Comparison of ENCODE assay signal across 8 cellular contexts in the genomic region with DNA sequence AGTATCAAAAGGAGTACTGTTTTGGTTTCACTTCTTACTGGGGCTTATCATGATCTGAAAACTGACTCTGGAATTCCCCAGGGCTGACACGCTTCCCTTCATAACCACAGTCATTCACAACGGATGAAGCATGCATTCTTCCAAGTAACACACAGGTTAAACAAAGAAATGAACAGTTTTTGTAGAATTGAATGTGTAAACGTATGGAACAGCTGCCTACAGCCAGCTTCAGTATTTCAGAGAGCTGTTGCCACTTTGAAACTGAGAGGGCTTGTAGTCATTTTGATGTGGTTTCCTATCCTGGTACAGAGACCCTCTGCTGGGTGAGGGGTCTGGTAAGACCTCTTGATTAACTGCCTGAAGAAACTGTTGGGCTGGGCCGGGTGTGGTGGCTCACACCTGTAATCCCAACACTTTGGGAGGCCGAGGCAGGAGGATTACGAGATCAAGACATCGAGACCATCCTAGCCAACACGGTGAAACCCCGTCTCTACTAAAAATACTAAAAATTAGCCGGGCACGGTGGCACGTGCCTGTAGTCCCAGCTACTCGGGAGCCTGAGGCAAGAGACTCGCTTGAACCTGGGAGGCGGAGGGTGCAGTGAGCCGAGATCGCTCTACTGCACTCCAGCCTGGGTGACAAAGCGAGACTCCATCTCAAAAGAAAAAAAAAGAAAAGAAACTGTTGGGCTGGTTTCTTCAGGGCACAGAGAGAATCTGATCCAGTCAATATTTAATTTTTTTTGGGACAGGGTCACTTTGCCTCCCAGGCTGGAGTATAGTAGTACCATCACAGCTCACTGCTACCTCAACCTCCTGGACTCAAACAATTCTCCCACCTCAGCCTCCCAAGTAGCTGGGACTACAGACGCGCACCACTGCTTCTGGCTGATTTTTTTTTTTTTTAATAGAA. TPM values are rescaled to one million over a fixed set of nuclear protein-coding genes. Genes with fewer than 3 reads are reported as not detected.
A peak's percentile ranks its signal among the peaks of the same experiment; 100 is the strongest.
DNase-seq lines count a peak whose midpoint lies in the region; TF ChIP-seq lines count a peak whose summit lies in the region.

No MANE protein-coding gene starts in this region.

- H3K79me2 ChIP-seq in MM.1S (ENCODE audit: low read length) (peaks cover 85% of the 10 kb centered on the region), hepatocyte (peaks cover 42% of the 10 kb centered on the region)

- H3K9me2 ChIP-seq in MM.1S (replicated peaks; ENCODE audit: insufficient read depth, low read length) (no peaks in the 10 kb centered on the region), hepatocyte (replicated peaks; ENCODE audit: insufficient read depth) (no peaks in the 10 kb centered on the region)

- WGBS in hepatocyte (ENCODE audit: low lambda C conversion rate, missing lambda C conversion rate) = 82% methylated on average over 20 of the region's 20 CpGs

- H3K36me3 ChIP-seq in MM.1S (replicated peaks; ENCODE audit: insufficient read depth, low read length) = no peaks in the 10 kb centered on the region
- no peaks in the 10 kb centered on the region for H3K36me3 ChIP-seq in hepatocyte (replicated peaks; ENCODE audit: insufficient read depth, low read depth)
- no peaks in the 10 kb centered on the region for H3K36me3 ChIP-seq in vagina

- no peaks in the 10 kb centered on the region for H3K27me3 ChIP-seq in MM.1S (replicated peaks; ENCODE audit: insufficient read depth, low read length)
- H3K27me3 ChIP-seq in hepatocyte = peaks cover 15% of the 10 kb centered on the region
- no peaks in the 10 kb centered on the region for H3K27me3 ChIP-seq in vagina

- H2AFZ ChIP-seq in MM.1S (ENCODE audit: low read length) = no peak overlapping the region
- no peak overlapping the region for H2AFZ ChIP-seq in hepatocyte

- TF ChIP-seq POLR2A in vagina (IDR thresholded peaks at IDR 0.05) = no peak

- TF ChIP-seq CTCF in MM.1S (IDR thresholded peaks at IDR 0.05; ENCODE audit: low read length) (no peak), hepatocyte (IDR thresholded peaks at IDR 0.05; ENCODE audit: poor library complexity) (no peak), vagina (IDR thresholded peaks at IDR 0.05) (no peak)

- H3K9me3 ChIP-seq in MM.1S (replicated peaks; ENCODE audit: insufficient read depth, low read length) = no peaks in the 10 kb centered on the region
- no peaks in the 10 kb centered on the region for H3K9me3 ChIP-seq in hepatocyte (ENCODE audit: low read depth)
- no peaks in the 10 kb centered on the region for H3K9me3 ChIP-seq in vagina

- DNase-seq in activated effector memory CD4-positive, alpha-beta T cell treated with anti-CD3 and anti-CD28 coated beads, Interleukin-2, amount 50 U/mL, for 16 hours = peak; percentile 86
- no peak for DNase-seq in activated effector memory CD4-positive, alpha-beta T cell treated with Interleukin-2 at 50 U/mL for 16 hours
- DNase-seq in MM.1S (peak; percentile 91), hepatocyte (ENCODE audit: low spot score) (peak; percentile 51), vagina (ENCODE audit: extremely low spot score in 2 of 2) (no peak), occipital lobe (lab: John Stamatoyannopoulos, UW) (no peak)
- DNase-seq in activated CD8-positive, alpha-beta memory T cell treated with anti-CD3 and anti-CD28 coated beads, Interleukin-2, amount 50 U/mL, for 24 hours (ENCODE audit: extremely low read depth) = peak; percentile 43
- peak; percentile 60 for DNase-seq in stimulated activated naive CD4-positive, alpha-beta T cell treated with Interleukin-2 at 50 U/mL for 16 hours (lab: John Stamatoyannopoulos, UW)

- H3K9ac ChIP-seq in MM.1S (ENCODE audit: low read length) = peak overlapping the region; percentile 43

- H3K4me1 ChIP-seq in MM.1S (ENCODE audit: low read length) = peaks cover 43% of the 10 kb centered on the region
- H3K4me1 ChIP-seq in hepatocyte (ENCODE audit: insufficient read depth) = peaks cover 25% of the 10 kb centered on the region
- H3K4me1 ChIP-seq in vagina = peaks cover 17% of the 10 kb centered on the region

- H3K4me3 ChIP-seq in MM.1S (ENCODE audit: low read length) = peak overlapping the region; percentile 44
- no peak overlapping the region for H3K4me3 ChIP-seq in hepatocyte
- H3K4me3 ChIP-seq in vagina = no peak overlapping the region

- H4K20me1 ChIP-seq in MM.1S (ENCODE audit: insufficient read depth, low read length) (no peaks in the 10 kb centered on the region), hepatocyte (ENCODE audit: insufficient read depth, poor library complexity, severe bottlenecking) (no peaks in the 10 kb centered on the region)

- H3K27ac ChIP-seq in MM.1S (ENCODE audit: low read length) (peak overlapping the region; percentile 84), hepatocyte (peak overlapping the region; percentile 84), vagina (no peak overlapping the region)

- intact Hi-C loops in vagina (cut with DNase I) = no loop called here

- peak overlapping the region; percentile 85 for H3K4me2 ChIP-seq in MM.1S (ENCODE audit: low read depth, low read length)
- H3K4me2 ChIP-seq in hepatocyte = peak overlapping the region; percentile 57

- peaks cover 41% of the 10 kb centered on the region for H3F3A ChIP-seq in MM.1S (ENCODE audit: insufficient read depth, low read length)

RNA-seq across cellular contexts. Expression of a gene that starts 4.7 kb away (rescaled TPM):
- total RNA-seq in hepatocyte = 10.0 and 10.8 TPM in 2 replicates
- 4.7 and 6.5 TPM in 2 replicates for polyA plus RNA-seq in hepatocyte
- 5.2 TPM for total RNA-seq in vagina
- total RNA-seq in occipital lobe = 19.2 TPM

RNA-seq across cellular contexts. Expression of a gene that starts 43.8 kb away (rescaled TPM):
- total RNA-seq in hepatocyte (193 and 215 TPM in 2 replicates), vagina (222 TPM), occipital lobe (146 TPM)
- polyA plus RNA-seq in hepatocyte = 553 and 625 TPM in 2 replicates

RNA-seq across cellular contexts. Expression of a gene that starts 44.8 kb away (rescaled TPM):
- 154 and 165 TPM in 2 replicates for total RNA-seq in hepatocyte
- polyA plus RNA-seq in hepatocyte = 120 and 129 TPM in 2 replicates
- total RNA-seq in vagina = 52.1 TPM
- 201 TPM for total RNA-seq in occipital lobe

Comparison
In these comparisons a context has a peak if more than half of its experiments do, and no peak if none do; other contexts are left out.
1. DNase-seq: peak in activated effector memory CD4-positive, alpha-beta T cell treated with anti-CD3 and anti-CD28 coated beads, Interleukin-2, amount 50 U/mL, for 16 hours (single experiment), MM.1S (single experiment), activated CD8-positive, alpha-beta memory T cell treated with anti-CD3 and anti-CD28 coated beads, Interleukin-2, amount 50 U/mL, for 24 hours (single experiment), hepatocyte (single experiment) and stimulated activated naive CD4-positive, alpha-beta T cell treated with Interleukin-2 at 50 U/mL for 16 hours (single experiment); none in activated effector memory CD4-positive, alpha-beta T cell treated with Interleukin-2 at 50 U/mL for 16 hours (single experiment), vagina (0 of 2) and occipital lobe (single experiment).